ENCODE assay signal across 16 cellular contexts in the genomic region with DNA sequence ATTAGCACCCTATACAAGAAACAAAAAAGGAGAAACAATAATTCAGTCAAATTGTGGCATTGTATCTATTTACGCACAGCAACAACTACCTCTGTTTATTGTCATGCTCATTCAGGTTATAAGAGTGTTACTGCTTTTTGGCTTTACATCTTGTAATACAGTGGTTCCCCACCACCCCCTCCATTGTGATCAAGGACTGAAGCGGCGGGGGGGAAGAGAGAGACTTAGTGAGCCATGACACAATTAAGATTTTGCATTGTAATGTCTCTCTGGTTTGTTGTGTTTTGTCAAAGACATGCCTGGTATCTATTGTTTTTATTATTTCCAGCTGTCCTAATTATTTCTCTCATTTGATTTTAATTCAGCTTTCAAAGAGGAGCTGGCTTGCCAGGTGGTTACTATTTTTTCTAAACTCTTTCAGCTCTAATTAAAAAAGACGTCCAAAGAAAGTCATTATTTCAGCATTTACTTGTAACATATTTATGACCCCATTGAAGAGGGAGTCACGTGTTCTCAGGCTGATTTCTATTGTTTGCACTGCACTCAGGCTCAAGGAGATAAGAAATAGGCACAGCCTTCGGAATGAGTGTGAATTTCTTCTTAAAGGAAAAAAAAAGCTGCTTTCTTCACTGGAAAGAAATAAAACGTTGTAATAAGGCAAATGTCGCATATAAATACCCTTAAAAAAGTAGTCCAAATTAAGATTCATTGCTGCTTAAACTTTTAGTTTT.
DNase-seq lines count a peak whose midpoint lies in the region; ATAC-seq and TF ChIP-seq lines count a peak whose summit lies in the region.
"Had no signal": no experiment of that assay in that cellular context is flagged by ENCODE, and none has a peak within 500 bp of the region (broad histone marks: within the 10 kb centered on the region; RNA-seq: fewer than 3 reads in every experiment).

No MANE protein-coding gene starts in this region.

- H3K4me1 ChIP-seq in SK-N-SH (ENCODE audit: control insufficient read depth in 1 of 2, insufficient read depth in 2 of 2, low read depth in 1 of 2, low read length in 1 of 2) (peaks cover 0 to 16% of the 10 kb centered on the region in 2 experiments; a peak in 2 of 4 replicates), lung (ENCODE audit: control insufficient read depth in 2 of 2, insufficient read depth in 2 of 2, low read length in 2 of 2) (peaks cover 0 to 2% of the 10 kb centered on the region in 2 donors)
- H3K4me1 ChIP-seq: gastrocnemius medialis had no signal

- H3K9me3 ChIP-seq in SK-N-SH, result no peaks in the 10 kb centered on the region
- H3K9me3 ChIP-seq in lung (ENCODE audit: control insufficient read depth in 2 of 2, insufficient read depth in 1 of 2, low read length in 1 of 2), result no peaks in the 10 kb centered on the region
- H3K9me3 ChIP-seq: gastrocnemius medialis, upper lobe of left lung had no signal

- H3K27me3 ChIP-seq in SK-N-SH (ENCODE audit: insufficient read depth), result no peaks in the 10 kb centered on the region
- no peaks in the 10 kb centered on the region for H3K27me3 ChIP-seq in lung (ENCODE audit: control insufficient read depth, insufficient read depth)
- H3K27me3 ChIP-seq: gastrocnemius medialis, upper lobe of left lung had no signal

- H2AFZ ChIP-seq in SK-N-SH (ENCODE audit: low read depth), result no peak overlapping the region

- CTCF ChIA-PET in SK-N-SH (lab: Yijun Ruan, JAX), result interaction anchor here (0.6 to 1.5 kb wide), 2 partner anchors 153 to 236 kb away, joined by 3 read pairs; no protein-coding TSS in a partner anchor

- TF ChIP-seq CTCF in SK-N-SH (IDR thresholded peaks at IDR 0.05) (no peak), lung (IDR thresholded peaks at IDR 0.05; ENCODE audit: control extremely low read depth, extremely low read depth) (no peak)

- POLR2A ChIA-PET in SK-N-SH (lab: Yijun Ruan, JAX), result interaction anchor here (0.6 kb wide), 1 partner anchor 235 kb away, joined by 3 read pairs; no protein-coding TSS in a partner anchor

- 57% methylated on average over 8 of the region's 8 CpGs for WGBS in SK-N-SH (ENCODE audit: low lambda C conversion rate)
- WGBS in lung, 2 donors, result 50 to 71% methylated on average over 7 to 8 of the region's 8 CpGs

- H3K27ac ChIP-seq in SK-N-SH (ENCODE audit: low read depth in 2 of 2, low read length in 1 of 2) (peak overlapping the region in 1 of 2 experiments; percentile 69; a peak in 2 of 4 replicates), lung (ENCODE audit: low read depth in 1 of 2, low read length in 1 of 2) (no peak overlapping the region), substantia nigra (ENCODE audit: low read depth, low read length, poor library complexity, severe bottlenecking) (no peak overlapping the region)
- H3K27ac ChIP-seq: gastrocnemius medialis, PC-9, upper lobe of left lung had no signal

- no peaks in the 10 kb centered on the region for H3K36me3 ChIP-seq in SK-N-SH (replicated peaks in 1 of 2; ENCODE audit: control insufficient read depth in 1 of 2, insufficient read depth in 2 of 2, low read length in 1 of 2)
- no peaks in the 10 kb centered on the region for H3K36me3 ChIP-seq in lung (ENCODE audit: control insufficient read depth in 2 of 2, insufficient read depth in 2 of 2, low read length in 2 of 2)
- H3K36me3 ChIP-seq: gastrocnemius medialis, upper lobe of left lung had no signal

- DNase-seq in COR-L47 (lab: John Stamatoyannopoulos, UW) (peak; percentile 90), NCI-H1105 (lab: John Stamatoyannopoulos, UW) (peak; percentile 99), SK-N-SH (peak; percentile 32), lung (ENCODE audit: low spot score) (peak; percentile 37), CD1c-positive myeloid dendritic cell (ENCODE audit: extremely low spot score) (no peak), substantia nigra (lab: John Stamatoyannopoulos, UW) (no peak), hypothalamus (lab: John Stamatoyannopoulos, UW) (no peak), activated T-cell treated with anti-CD3 and anti-CD28 coated beads for 4 hours (no peak)
- DNase-seq: activated CD4-positive, alpha-beta T cell treated with anti-CD3 and anti-CD28 coated beads, Interleukin-2, amount 50 U/mL, for 1 hour; effector CD8-positive, alpha-beta T cell; gastrocnemius medialis; NCI-H1694; PC-9; stimulated activated CD4-positive, alpha-beta T cell treated with anti-CD3 and anti-CD28 coated beads, Interleukin-2, amount 100 ng/mL, for 24 hours had no signal

- no peak overlapping the region for H3K4me2 ChIP-seq in SK-N-SH
- H3K4me2 ChIP-seq: PC-9 had no signal

- no peak overlapping the region for H3K9ac ChIP-seq in SK-N-SH

- TF ChIP-seq RAD21 in SK-N-SH (IDR thresholded peaks at IDR 0.05; ENCODE audit: low read length), result peak; percentile 12; the same call in 1 of the 2 replicates

- no peak overlapping the region for H3K4me3 ChIP-seq in SK-N-SH (ENCODE audit: low read depth in 2 of 2, low read length in 1 of 2)
- no peak overlapping the region for H3K4me3 ChIP-seq in lung
- H3K4me3 ChIP-seq: gastrocnemius medialis, PC-9, upper lobe of left lung had no signal

- H3K9me2 ChIP-seq in SK-N-SH, result no peaks in the 10 kb centered on the region

- ATAC-seq in lung (ENCODE audit: insufficient read depth, low FRiP score), result no peak
- ATAC-seq: gastrocnemius medialis, HepG2 had no signal

- H3K79me2 ChIP-seq in SK-N-SH (ENCODE audit: insufficient read depth), result no peaks in the 10 kb centered on the region

- TF ChIP-seq EP300 in SK-N-SH (IDR thresholded peaks at IDR 0.05; ENCODE audit: borderline replicate concordance in 1 of 2, low read depth in 1 of 2, low read length in 1 of 2), result peak in 1 of 2 experiments; percentile 67; a peak in 1 of 4 replicates

- no peaks in the 10 kb centered on the region for H4K20me1 ChIP-seq in SK-N-SH (ENCODE audit: insufficient read depth)

- H3F3A ChIP-seq in SK-N-SH (replicated peaks; ENCODE audit: insufficient read depth), result no peaks in the 10 kb centered on the region

TF ChIP-seq in SK-N-SH, 30 proteins besides CTCF, POLR2A, EP300 and RAD21:
- TF ChIP-seq GABPA (IDR thresholded peaks at IDR 0.05; ENCODE audit: low read depth) (no peak), TCF12 (IDR thresholded peaks at IDR 0.05) (peak; percentile 29; the same call in 1 of the 2 replicates)
- TF ChIP-seq, protein P1, sequence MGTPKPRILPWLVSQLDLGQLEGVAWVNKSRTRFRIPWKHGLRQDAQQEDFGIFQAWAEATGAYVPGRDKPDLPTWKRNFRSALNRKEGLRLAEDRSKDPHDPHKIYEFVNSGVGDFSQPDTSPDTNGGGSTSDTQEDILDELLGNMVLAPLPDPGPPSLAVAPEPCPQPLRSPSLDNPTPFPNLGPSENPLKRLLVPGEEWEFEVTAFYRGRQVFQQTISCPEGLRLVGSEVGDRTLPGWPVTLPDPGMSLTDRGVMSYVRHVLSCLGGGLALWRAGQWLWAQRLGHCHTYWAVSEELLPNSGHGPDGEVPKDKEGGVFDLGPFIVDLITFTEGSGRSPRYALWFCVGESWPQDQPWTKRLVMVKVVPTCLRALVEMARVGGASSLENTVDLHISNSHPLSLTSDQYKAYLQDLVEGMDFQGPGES (IDR thresholded peaks at IDR 0.05; ENCODE audit: low read depth, low read length), result no peak

Comparison
In these comparisons a context has a peak if more than half of its experiments do, and no peak if none do; other contexts are left out.
1. DNase-seq: peak in COR-L47 (single experiment), NCI-H1105 (single experiment), SK-N-SH (single experiment) and lung (single experiment); none in CD1c-positive myeloid dendritic cell (single experiment), substantia nigra (0 of 49), hypothalamus (0 of 51) and activated T-cell treated with anti-CD3 and anti-CD28 coated beads for 4 hours (single experiment).